In genomic region chr9:108103294-108103693, GRCh38 we compare ENCODE assay signal across 15 cellular contexts.
"Had no signal": no experiment of that assay in that cellular context is flagged by ENCODE, and none has a peak within 500 bp of the region (broad histone marks: within the 10 kb centered on the region; RNA-seq: fewer than 3 reads in every experiment).

No MANE protein-coding gene starts in this region.

- H3K36me3 ChIP-seq: adrenal gland, heart right ventricle, left lung, ovary had no signal

- DNase-seq: activated CD4-positive, alpha-beta T cell treated with anti-CD3 and anti-CD28 coated beads for 48 hours; activated naive CD4-positive, alpha-beta T cell treated with anti-CD3 and anti-CD28 coated beads, Interleukin-2, amount 10 ng/mL, durations not matched to agents 7 days and 5 days; adrenal gland; cerebellar nuclear complex; dermis blood vessel endothelial cell; erythroblast; foreskin melanocyte; heart right ventricle; left lung; mesendoderm; ovary; stimulated activated CD4-positive, alpha-beta T cell treated with anti-CD3 and anti-CD28 coated beads, Interleukin-2, amount 100 ng/mL, for 48 hours; stimulated activated naive CD4-positive, alpha-beta T cell treated with Interleukin-2 at 50 U/mL for 16 hours; T-helper 1 cell had no signal

- ATAC-seq: heart right ventricle, left lung, WTC11 had no signal

- H3K4me3 ChIP-seq: adrenal gland, heart right ventricle, left lung, ovary had no signal

- H3K27ac ChIP-seq: adrenal gland, heart right ventricle, left lung, ovary had no signal

- H3K27me3 ChIP-seq: adrenal gland, heart right ventricle, left lung, ovary had no signal

- H3K4me1 ChIP-seq: adrenal gland, left lung had no signal

- H3K9me3 ChIP-seq: adrenal gland, heart right ventricle, left lung, ovary had no signal
